In genomic region chr5:17182494-17182893, GRCh38 we compare ENCODE assay signal across 17 cellular contexts. TPM values are rescaled to one million over a fixed set of nuclear protein-coding genes. Genes with fewer than 3 reads are reported as not detected.
A peak's percentile ranks its signal among the peaks of the same experiment; 100 is the strongest.
DNase-seq lines count a peak whose midpoint lies in the region; ATAC-seq, FAIRE-seq and TF ChIP-seq lines count a peak whose summit lies in the region.
"Had no signal": no experiment of that assay in that cellular context is flagged by ENCODE, and none has a peak within 500 bp of the region (broad histone marks: within the 10 kb centered on the region; RNA-seq: fewer than 3 reads in every experiment).

No MANE protein-coding gene starts in this region.

- TF ChIP-seq CTCF in A549 (IDR thresholded peaks at IDR 0.05) (no peak), AG10803 (conservative IDR thresholded peaks at IDR 0.05; ENCODE audit: low read length) (no peak)

- H3K4me3 Mint-ChIP-seq in CD8-positive, alpha-beta memory T cell = no peak overlapping the region
- H3K4me3 Mint-ChIP-seq: naive thymus-derived CD4-positive, alpha-beta T cell; T-helper 2 cell treated with Interferon-gamma antibody and Interleukin-4, amounts not matched to agents 5 μg/mL and 100 μg/mL, for 36 hours had no signal

- DNase-seq in A549 (ENCODE audit: low read depth in 1 of 2, low spot score in 1 of 2) (no peak), AG10803 (ENCODE audit: low read depth) (peak; percentile 24), NCI-H226 (peak; percentile 50), epithelial cell of prostate (ENCODE audit: low read depth, low spot score) (peak; percentile 72), RPMI8226 (no peak)
- no peak for DNase-seq in CD8-positive, alpha-beta memory T cell
- DNase-seq: activated CD4-positive, alpha-beta T cell treated with anti-CD3 and anti-CD28 coated beads for 1 hour; Calu3; heart right ventricle; naive thymus-derived CD4-positive, alpha-beta T cell; NCI-H526 treated with DMSO at 0.1 percent for 48 hours; substantia nigra had no signal

- CTCF ChIA-PET in A549 (lab: Yijun Ruan, JAX) = interaction anchor here (2.8 to 3.3 kb wide), 2 partner anchors 7 to 50 kb away, joined by 21 to 31 read pairs; no protein-coding TSS in a partner anchor
- CTCF ChIA-PET in CD8-positive, alpha-beta memory T cell (lab: Charles Lee) = no interaction called here

- peaks cover 50% of the 10 kb centered on the region for H3K4me1 ChIP-seq in A549
- no peaks in the 10 kb centered on the region for H3K4me1 ChIP-seq in CD8-positive, alpha-beta memory T cell (ENCODE audit: insufficient read depth, low read length)

- no peaks in the 10 kb centered on the region for H3K27me3 ChIP-seq in CD8-positive, alpha-beta memory T cell (ENCODE audit: insufficient read depth, low read length, poor library complexity, severe bottlenecking)

- H3K27me3 Mint-ChIP-seq in CD8-positive, alpha-beta memory T cell = peaks cover 0 to 1% of the 10 kb centered on the region in 2 donors

- no peak overlapping the region for H3K27ac Mint-ChIP-seq in CD8-positive, alpha-beta memory T cell
- H3K27ac Mint-ChIP-seq: naive thymus-derived CD4-positive, alpha-beta T cell; T-helper 2 cell treated with Interferon-gamma antibody and Interleukin-4, amounts not matched to agents 5 μg/mL and 100 μg/mL, for 36 hours had no signal

- no peak for TF ChIP-seq RAD21 in A549 (conservative IDR thresholded peaks at IDR 0.05 in 1 of 2, IDR thresholded peaks at IDR 0.05 in 1 of 2)

- no peak for TF ChIP-seq EP300 in A549 (IDR thresholded peaks at IDR 0.05)

- H3K4me1 Mint-ChIP-seq in CD8-positive, alpha-beta memory T cell = no peaks in the 10 kb centered on the region
- H3K4me1 Mint-ChIP-seq: naive thymus-derived CD4-positive, alpha-beta T cell had no signal

- TF ChIP-seq POLR2A in A549 (IDR thresholded peaks at IDR 0.05; ENCODE audit: low read length) = no peak

- WGBS in A549 (ENCODE audit: missing lambda C conversion rate) = 83% methylated on average over 3 of the region's 3 CpGs

- H3K9me3 Mint-ChIP-seq in CD8-positive, alpha-beta memory T cell = peaks cover 0 to 4% (median 2%) of the 10 kb centered on the region in 5 donors
- H3K9me3 Mint-ChIP-seq: T-helper 2 cell treated with Interferon-gamma antibody and Interleukin-4, amounts not matched to agents 5 μg/mL and 100 μg/mL, for 36 hours had no signal

- no peak for ATAC-seq in A549
- no peak for ATAC-seq in GM18867 (IDR thresholded peaks at IDR 0.05; ENCODE audit: unreplicated experiment)
- ATAC-seq: heart right ventricle; naive thymus-derived CD4-positive, alpha-beta T cell; sciatic nerve had no signal

- H3K4me3 ChIP-seq in A549 = no peak overlapping the region
- H3K4me3 ChIP-seq in AG10803 (ENCODE audit: low read length) = no peak overlapping the region
- H3K4me3 ChIP-seq in CD8-positive, alpha-beta memory T cell (ENCODE audit: low read length) = no peak overlapping the region
- H3K4me3 ChIP-seq: heart right ventricle had no signal

- H3K36me3 ChIP-seq in CD8-positive, alpha-beta memory T cell (ENCODE audit: insufficient read depth, low read length) = no peaks in the 10 kb centered on the region
- H3K36me3 ChIP-seq: heart right ventricle had no signal

- H3K27ac ChIP-seq in A549 = peak overlapping the region; percentile 69 to 87; a peak in 5 of 6 replicates
- H3K27ac ChIP-seq in epithelial cell of prostate = peak overlapping the region; percentile 89
- H3K27ac ChIP-seq in CD8-positive, alpha-beta memory T cell (ENCODE audit: low read depth, low read length) = no peak overlapping the region
- H3K27ac ChIP-seq: parathyroid adenoma had no signal

- no peaks in the 10 kb centered on the region for H3K9me3 ChIP-seq in A549
- H3K9me3 ChIP-seq in CD8-positive, alpha-beta memory T cell (ENCODE audit: low read length) = no peaks in the 10 kb centered on the region
- H3K9me3 ChIP-seq: heart right ventricle had no signal

- H3K36me3 Mint-ChIP-seq in CD8-positive, alpha-beta memory T cell = no peaks in the 10 kb centered on the region
- H3K36me3 Mint-ChIP-seq: naive thymus-derived CD4-positive, alpha-beta T cell had no signal

- POLR2A ChIA-PET in A549 (lab: Yijun Ruan, JAX) = interaction anchor here (0.6 kb wide), 1 partner anchor 405 kb away, joined by 12 read pairs; no protein-coding TSS in a partner anchor
- POLR2A ChIA-PET in CD8-positive, alpha-beta memory T cell (lab: Charles Lee) = no interaction called here

- no peak for FAIRE-seq in A549 (lab: Jason Lieb, UNC)
- FAIRE-seq: GM12892 had no signal

- H3K4me2 ChIP-seq in A549 = no peak overlapping the region

TF ChIP-seq in A549, 52 proteins besides CTCF, POLR2A, EP300 and RAD21:
- TF ChIP-seq HES2 (IDR thresholded peaks at IDR 0.05) (no peak), CBX2 (IDR thresholded peaks at IDR 0.05; ENCODE audit: borderline replicate concordance, low read depth) (no peak), SREBF2 (IDR thresholded peaks at IDR 0.05) (no peak), SMC3 (IDR thresholded peaks at IDR 0.05) (no peak), ATOH8 (CRISPR knock-in tag; IDR thresholded peaks at IDR 0.05; ENCODE audit: low read depth) (no peak), EHF (CRISPR knock-in tag; IDR thresholded peaks at IDR 0.05) (no peak), KDM1A (IDR thresholded peaks at IDR 0.05; ENCODE audit: low read depth) (no peak), RCOR1 (IDR thresholded peaks at IDR 0.05; ENCODE audit: low read depth, low read length) (no peak), TP53 (CRISPR knock-in tag; IDR thresholded peaks at IDR 0.05) (no peak), PHF8 (IDR thresholded peaks at IDR 0.05; ENCODE audit: borderline replicate concordance, low read depth) (no peak), EHMT2 (IDR thresholded peaks at IDR 0.05; ENCODE audit: low read depth) (no peak), JUN (IDR thresholded peaks at IDR 0.05) (no peak), GATA3 (IDR thresholded peaks at IDR 0.05; ENCODE audit: borderline replicate concordance) (no peak), RNF2 (IDR thresholded peaks at IDR 0.05; ENCODE audit: borderline replicate concordance, low read depth) (no peak), CHD4 (IDR thresholded peaks at IDR 0.05; ENCODE audit: borderline replicate concordance) (no peak), TFCP2L1 (CRISPR knock-in tag; IDR thresholded peaks at IDR 0.05) (no peak), FOSB (CRISPR knock-in tag; IDR thresholded peaks at IDR 0.05) (no peak)

RNA-seq across cellular contexts. Expression of gene BASP1, which starts 34.9 kb away (rescaled TPM):
- polyA plus RNA-seq in A549 (2011; rRNA removed) (369 and 454 TPM in 2 replicates), A549 (2017; fragmentation: RNase III; extraction: RNeasy Plus Mini Kit Qiagen cat#74134 plus additional on column Dnase treatment) (381 to 414 TPM (median 391 TPM) in 3 replicates)
- polyA plus RNA-seq in A549 (2012; cell fraction: cytosol; rRNA removed) = 308 and 386 TPM in 2 replicates
- 121 and 135 TPM in 2 replicates for polyA plus RNA-seq in A549 (2012; cell fraction: nucleus; rRNA removed)
- polyA minus RNA-seq in A549 (2011; rRNA and poly(A)+ RNA removed) = 48.8 and 53.9 TPM in 2 replicates
- total RNA-seq in CD8-positive, alpha-beta memory T cell = under 1 TPM; 0.28 to 0.49 TPM
- not detected for polyA plus RNA-seq in CD8-positive, alpha-beta memory T cell
- total RNA-seq: Calu3 had no signal

Comparison
In these comparisons a context has a peak if more than half of its experiments do, and no peak if none do; other contexts are left out.
1. DNase-seq: peak in AG10803 (single experiment), NCI-H226 (single experiment) and epithelial cell of prostate (single experiment); none in A549 (0 of 2), RPMI8226 (single experiment) and CD8-positive, alpha-beta memory T cell (0 of 5).
2. RNA of gene BASP1, which starts 34.9 kb away (polyA plus RNA-seq): 121 to 454 TPM in A549; not detected in CD8-positive, alpha-beta memory T cell (single experiment); every median in the first group is over 100 times any median in the second.